ENCODE assay signal across 30 cellular contexts in genomic region chr16:3465301-3465700, GRCh38. TPM values are rescaled to one million over a fixed set of nuclear protein-coding genes. Genes with fewer than 3 reads are reported as not detected.
DNase-seq lines count a peak whose midpoint lies in the region; ATAC-seq, FAIRE-seq and TF ChIP-seq lines count a peak whose summit lies in the region.
"Had no signal": no experiment of that assay in that cellular context is flagged by ENCODE, and none has a peak within 500 bp of the region (broad histone marks: within the 10 kb centered on the region; RNA-seq: fewer than 3 reads in every experiment).

No MANE protein-coding gene starts in this region.

- TF ChIP-seq CTCF in IMR-90 (conservative IDR thresholded peaks at IDR 0.05; ENCODE audit: low read depth, low read length): no peak
- no peak for TF ChIP-seq CTCF in kidney (IDR thresholded peaks at IDR 0.05; ENCODE audit: borderline replicate concordance, extremely low read depth, insufficient read depth)
- no peak for TF ChIP-seq CTCF in dorsolateral prefrontal cortex (IDR thresholded peaks at IDR 0.05 in 54 of 56, conservative IDR thresholded peaks at IDR 0.05 in 2 of 56; ENCODE audit: low read depth in 1 of 56, partially characterized antibody in 56 of 56)

- no peak for FAIRE-seq in kidney (lab: Jason Lieb, UNC)
- FAIRE-seq: GM18507, HTR-8/SVneo had no signal

- no peak overlapping the region for H3K56ac ChIP-seq in IMR-90 (ENCODE audit: extremely low read depth, insufficient read depth, low read length)

- WGBS in IMR-90 (ENCODE audit: extremely low coverage in 2 of 2, insufficient read length in 1 of 2), 2 experiments: 91% methylated on average over 6 of the region's 12 CpGs; no CpG with 5 or more reads in 1 of the 2 experiments

- H3K4me3 ChIP-seq in IMR-90 (ENCODE audit: insufficient read depth, low read depth, low read length): no peak overlapping the region
- H3K4me3 ChIP-seq in kidney (ENCODE audit: low read length in 2 of 2): no peak overlapping the region
- H3K4me3 ChIP-seq in dorsolateral prefrontal cortex: no peak overlapping the region
- H3K4me3 ChIP-seq: GM23248 had no signal

- no peak overlapping the region for H2AFZ ChIP-seq in IMR-90 (replicated peaks; ENCODE audit: low read length, poor library complexity)
- H2AFZ ChIP-seq: GM23248 had no signal

- dilution Hi-C loops in IMR-90 (cut with HindIII; ENCODE audit: low sequenced_read_pairs, unreplicated experiment): no loop called here

- H2BK15ac ChIP-seq in IMR-90 (ENCODE audit: low read depth, low read length): no peak overlapping the region

- peaks cover 10% of the 10 kb centered on the region for H3K4me1 ChIP-seq in IMR-90 (ENCODE audit: control insufficient read depth, insufficient read depth, low read length)
- H3K4me1 ChIP-seq in kidney (ENCODE audit: control insufficient read depth in 1 of 2, insufficient read depth in 1 of 2, low read depth in 1 of 2, low read length in 2 of 2): peaks cover 18 to 56% of the 10 kb centered on the region in 2 donors

- H2BK120ac ChIP-seq in IMR-90 (ENCODE audit: low read depth, low read length): no peak overlapping the region

- H2AK9ac ChIP-seq in IMR-90 (replicated peaks; ENCODE audit: low read depth, low read length, poor library complexity): peak overlapping the region; percentile 63

- TF ChIP-seq RAD21 in IMR-90 (IDR thresholded peaks at IDR 0.05; ENCODE audit: low read length): no peak

- no peak overlapping the region for H3K14ac ChIP-seq in IMR-90 (replicated peaks; ENCODE audit: low read depth, low read length)

- no peak overlapping the region for H3K4me2 ChIP-seq in IMR-90 (ENCODE audit: low read depth, low read length)

- in situ Hi-C loops in IMR-90 (cut with MboI; ENCODE audit: low sequenced_read_pairs): no loop called here

- no peak overlapping the region for H2BK5ac ChIP-seq in IMR-90 (ENCODE audit: low read depth, low read length, poor library complexity, severe bottlenecking)

- no peak for TF ChIP-seq POLR2A in IMR-90 (IDR thresholded peaks at IDR 0.05; ENCODE audit: low read depth, low read length)

- H3K27me3 ChIP-seq in IMR-90 (ENCODE audit: control insufficient read depth, insufficient read depth, low read length): no peaks in the 10 kb centered on the region
- no peaks in the 10 kb centered on the region for H3K27me3 ChIP-seq in dorsolateral prefrontal cortex

- H3K9me3 Mint-ChIP-seq in activated naive CD4-positive, alpha-beta T cell treated with anti-CD3 and anti-CD28 coated beads for 36 hours: no peaks in the 10 kb centered on the region
- H3K9me3 Mint-ChIP-seq: CD4-positive, CD25-positive, alpha-beta regulatory T cell; H9 had no signal

- H3K9me1 ChIP-seq in IMR-90 (ENCODE audit: insufficient read depth, low read length): peaks cover 34% of the 10 kb centered on the region

- no peak overlapping the region for H3K23ac ChIP-seq in IMR-90 (ENCODE audit: low read depth, low read length)

- H4K5ac ChIP-seq in IMR-90 (ENCODE audit: low read depth, low read length): no peak overlapping the region

- H3K36me3 ChIP-seq in IMR-90 (ENCODE audit: control insufficient read depth, insufficient read depth, low read length) (peaks cover 10% of the 10 kb centered on the region), kidney (ENCODE audit: control insufficient read depth in 1 of 2, insufficient read depth in 2 of 2, low read length in 2 of 2) (peaks cover 9 to 16% of the 10 kb centered on the region in 2 donors)

- peaks cover 18 to 97% of the 10 kb centered on the region in 2 experiments for H3K79me1 ChIP-seq in IMR-90 (ENCODE audit: low read depth in 1 of 2, low read length in 2 of 2)

- no peak overlapping the region for H3K9ac ChIP-seq in IMR-90 (ENCODE audit: low read depth, low read length)
- H3K9ac ChIP-seq in kidney (ENCODE audit: low read length in 2 of 2): no peak overlapping the region
- H3K9ac ChIP-seq: GM23248 had no signal

- peaks cover 15% of the 10 kb centered on the region for H3K36me3 Mint-ChIP-seq in activated naive CD4-positive, alpha-beta T cell treated with anti-CD3 and anti-CD28 coated beads for 36 hours (ENCODE audit: low read depth)

- BruUV-seq in IMR-90 (replicated peaks; lab: Mats Ljungman, UMichigan): no TSS peak

- ATAC-seq in IMR-90 (ENCODE audit: low read depth): no peak
- ATAC-seq in GM18909 (IDR thresholded peaks at IDR 0.05; ENCODE audit: poor library complexity, unreplicated experiment): no peak

- no peak for DNase-seq in activated naive CD4-positive, alpha-beta T cell treated with anti-CD3 and anti-CD28 coated beads for 36 hours
- DNase-seq in activated naive CD4-positive, alpha-beta T cell (lab: John Stamatoyannopoulos, UW): no peak
- no peak for DNase-seq in IMR-90
- peak; percentile 43 for DNase-seq in kidney
- DNase-seq in posterior vena cava (ENCODE audit: low spot score): peak; percentile 28
- DNase-seq in dorsolateral prefrontal cortex: no peak
- no peak for DNase-seq in iPS-NIHi11 (ENCODE audit: low spot score)
- DNase-seq: CD4-positive, CD25-positive, alpha-beta regulatory T cell; COR-L47; DMS53; GM23248; H9; KBM-7; MV-4-11; NCI-H1105; NCI-H2029; NCI-H526 treated with DMSO at 0.1 percent for 48 hours; RPMI8226; SHP77 had no signal

- no peak overlapping the region for H3K27ac ChIP-seq in IMR-90 (ENCODE audit: insufficient read depth, low read length)
- H3K27ac ChIP-seq in kidney (ENCODE audit: low read depth in 2 of 2, low read length in 2 of 2): no peak overlapping the region
- H3K27ac ChIP-seq in dorsolateral prefrontal cortex: peak overlapping the region in 1 of 59 donors; percentile 18
- H3K27ac ChIP-seq: GM23248 had no signal

- no peak overlapping the region for H4K91ac ChIP-seq in IMR-90 (ENCODE audit: insufficient read depth, low read depth, low read length)

- H3K18ac ChIP-seq in IMR-90 (ENCODE audit: low read depth, low read length): no peak overlapping the region

- H3K27me3 Mint-ChIP-seq in activated naive CD4-positive, alpha-beta T cell treated with anti-CD3 and anti-CD28 coated beads for 36 hours (ENCODE audit: low read depth): no peaks in the 10 kb centered on the region
- H3K27me3 Mint-ChIP-seq: CD4-positive, CD25-positive, alpha-beta regulatory T cell had no signal

- no peak overlapping the region for H4K8ac ChIP-seq in IMR-90 (ENCODE audit: low read depth in 2 of 2, low read length in 2 of 2)

- no peak overlapping the region for H3K4me3 Mint-ChIP-seq in activated naive CD4-positive, alpha-beta T cell treated with anti-CD3 and anti-CD28 coated beads for 36 hours
- H3K4me3 Mint-ChIP-seq: H9 had no signal

- H3K4me1 Mint-ChIP-seq in activated naive CD4-positive, alpha-beta T cell treated with anti-CD3 and anti-CD28 coated beads for 36 hours (ENCODE audit: low read depth): peaks cover 63% of the 10 kb centered on the region

- POLR2A ChIA-PET in IMR-90 (lab: Charles Lee; ENCODE audit: unreplicated experiment): no interaction called here

- no peaks in the 10 kb centered on the region for H3K9me3 ChIP-seq in IMR-90 (ENCODE audit: control insufficient read depth, insufficient read depth, low read length)
- H3K9me3 ChIP-seq in kidney (ENCODE audit: control insufficient read depth in 1 of 2, low read length in 2 of 2): no peaks in the 10 kb centered on the region

- intact Hi-C loops in activated naive CD4-positive, alpha-beta T cell treated with anti-CD3 and anti-CD28 coated beads for 36 hours (cut with micrococcal nuclease): no loop called here
- intact Hi-C loops in IMR-90 (cut with micrococcal nuclease): no loop called here
- intact Hi-C loops in kidney (cut with DNase I): no loop called here
- intact Hi-C loops in posterior vena cava (cut with DNase I): no loop called here
- intact Hi-C loops in dorsolateral prefrontal cortex (cut with DNase I): no loop called here

- no peak overlapping the region for H2AK5ac ChIP-seq in IMR-90 (ENCODE audit: low read depth, low read length)

- H3K4ac ChIP-seq in IMR-90 (ENCODE audit: low read depth, low read length): no peak overlapping the region

- H4K20me1 ChIP-seq in IMR-90 (ENCODE audit: insufficient read depth, low read length): peaks cover 97% of the 10 kb centered on the region

- no peak overlapping the region for H2BK20ac ChIP-seq in IMR-90 (ENCODE audit: low read depth, low read length)

- peak overlapping the region; percentile 41 for H3K27ac Mint-ChIP-seq in activated naive CD4-positive, alpha-beta T cell treated with anti-CD3 and anti-CD28 coated beads for 36 hours
- H3K27ac Mint-ChIP-seq: CD4-positive, CD25-positive, alpha-beta regulatory T cell had no signal

- CTCF ChIA-PET in activated naive CD4-positive, alpha-beta T cell treated with anti-CD3 and anti-CD28 coated beads for 36 hours (lab: Charles Lee): no interaction called here
- CTCF ChIA-PET in IMR-90 (lab: Yijun Ruan, JAX): no interaction called here

RNA-seq across cellular contexts. Expression of gene NAA60, which starts 21.8 kb away (rescaled TPM):
- 10 to 100 TPM; 20.0 to 27.1 TPM for total RNA-seq in activated naive CD4-positive, alpha-beta T cell treated with anti-CD3 and anti-CD28 coated beads for 36 hours
- total RNA-seq in IMR-90 (2012; rRNA removed) (5.6 and 7.5 TPM in 2 replicates), kidney (51.6 TPM), posterior vena cava (10 to 100 TPM; 28.3 to 33.6 TPM), dorsolateral prefrontal cortex (10 to 100 TPM; 35.7 to 71.0 (median 51.2) TPM)
- polyA plus RNA-seq in IMR-90 (2012; rRNA removed) (15.2 and 18.0 TPM in 2 replicates), kidney (ENCODE audit: insufficient read depth, low read depth, low replicate concordance) (66.6 TPM)
- 9.1 and 16.7 TPM in 2 replicates for polyA plus RNA-seq in IMR-90 (2012; cell fraction: cytosol; rRNA removed)
- 25.4 and 50.3 TPM in 2 replicates for polyA plus RNA-seq in IMR-90 (2012; cell fraction: nucleus; rRNA removed; ENCODE audit: low replicate concordance)

RNA-seq across cellular contexts. Expression of gene ZNF597, which starts 22.0 kb away (rescaled TPM):
- 1 to 10 TPM; 1.1 TPM for total RNA-seq in activated naive CD4-positive, alpha-beta T cell treated with anti-CD3 and anti-CD28 coated beads for 36 hours
- 3.0 and 3.1 TPM in 2 replicates for total RNA-seq in IMR-90 (2012; rRNA removed)
- polyA plus RNA-seq in IMR-90 (2012; rRNA removed): 0.79 and 0.91 TPM in 2 replicates
- polyA plus RNA-seq in IMR-90 (2012; cell fraction: cytosol; rRNA removed): 0.24 and 0.31 TPM in 2 replicates
- 0.24 and 1.9 TPM in 2 replicates for polyA plus RNA-seq in IMR-90 (2012; cell fraction: nucleus; rRNA removed; ENCODE audit: low replicate concordance)
- total RNA-seq in kidney: 3.4 TPM
- polyA plus RNA-seq in kidney (ENCODE audit: insufficient read depth, low read depth, low replicate concordance): 0.99 TPM
- 1 to 10 TPM; 2.5 TPM for total RNA-seq in posterior vena cava
- 1 to 10 TPM; 2.8 to 7.5 (median 4.5) TPM for total RNA-seq in dorsolateral prefrontal cortex
- total RNA-seq: Daoy had no signal

RNA-seq across cellular contexts. Expression of gene C16orf90, which starts 30.0 kb away (rescaled TPM):
- total RNA-seq in activated naive CD4-positive, alpha-beta T cell treated with anti-CD3 and anti-CD28 coated beads for 36 hours: not detected
- not detected in 2 replicates for total RNA-seq in IMR-90 (2012; rRNA removed)
- not detected in 2 replicates for polyA plus RNA-seq in IMR-90 (2012; rRNA removed)
- polyA plus RNA-seq in IMR-90 (2012; cell fraction: cytosol; rRNA removed): not detected in 2 replicates
- not detected in 2 replicates for polyA plus RNA-seq in IMR-90 (2012; cell fraction: nucleus; rRNA removed; ENCODE audit: low replicate concordance)
- not detected for total RNA-seq in kidney
- polyA plus RNA-seq in kidney (ENCODE audit: insufficient read depth, low read depth, low replicate concordance): not detected
- not detected for total RNA-seq in posterior vena cava
- under 1 TPM in 1 of 120 experiments, not detected in 119; 0.59 TPM for total RNA-seq in dorsolateral prefrontal cortex
- total RNA-seq: A172; CD4-positive, CD25-positive, alpha-beta regulatory T cell; Daoy; G401; GM23248; H9; LHCN-M2; MCF 10A; NCI-H460; SK-MEL-5 had no signal
- polyA plus RNA-seq: BJ; CD4-positive, CD25-positive, alpha-beta regulatory T cell; GM23248 had no signal

RNA-seq across cellular contexts. Expression of gene CLUAP1, which starts 35.5 kb away (rescaled TPM):
- total RNA-seq in activated naive CD4-positive, alpha-beta T cell treated with anti-CD3 and anti-CD28 coated beads for 36 hours: 10 to 100 TPM; 12.1 to 13.9 TPM
- total RNA-seq in IMR-90 (2012; rRNA removed) (6.8 and 13.3 TPM in 2 replicates), kidney (44.8 TPM), posterior vena cava (10 to 100 TPM; 20.9 to 25.8 TPM), dorsolateral prefrontal cortex (10 to 100 TPM; 22.1 to 65.7 (median 42.7) TPM)
- polyA plus RNA-seq in IMR-90 (2012; rRNA removed) (10.7 and 14.4 TPM in 2 replicates), kidney (ENCODE audit: insufficient read depth, low read depth, low replicate concordance) (39.3 TPM)
- 1.8 and 2.5 TPM in 2 replicates for polyA plus RNA-seq in IMR-90 (2012; cell fraction: cytosol; rRNA removed)
- 1.8 and 8.2 TPM in 2 replicates for polyA plus RNA-seq in IMR-90 (2012; cell fraction: nucleus; rRNA removed; ENCODE audit: low replicate concordance)

Comparison
In these comparisons a context has a peak if more than half of its experiments do, and no peak if none do; other contexts are left out.
1. DNase-seq: peak in kidney (single experiment) and posterior vena cava (single experiment); none in activated naive CD4-positive, alpha-beta T cell treated with anti-CD3 and anti-CD28 coated beads for 36 hours (single experiment), activated naive CD4-positive, alpha-beta T cell (0 of 4), IMR-90 (single experiment), dorsolateral prefrontal cortex (0 of 10) and iPS-NIHi11 (single experiment).